Comparison of ENCODE assay signal across 24 cellular contexts in genomic region chr7:98555403-98555802, GRCh38.
DNase-seq lines count a peak whose midpoint lies in the region; ATAC-seq and TF ChIP-seq lines count a peak whose summit lies in the region.
"Had no signal": no experiment of that assay in that cellular context is flagged by ENCODE, and none has a peak within 500 bp of the region (broad histone marks: within the 10 kb centered on the region; RNA-seq: fewer than 3 reads in every experiment).

No MANE protein-coding gene starts in this region.

- no peaks in the 10 kb centered on the region for H3K27me3 Mint-ChIP-seq in T-helper 2 cell treated with Interferon-gamma antibody and Interleukin-4, amounts not matched to agents 5 μg/mL and 100 μg/mL, for 36 hours (ENCODE audit: low read depth)

- TF ChIP-seq POLR2A in spleen (IDR thresholded peaks at IDR 0.05) = no peak
- no peak for TF ChIP-seq POLR2A in heart left ventricle (IDR thresholded peaks at IDR 0.05)

- H3K27ac ChIP-seq in spleen = no peak overlapping the region
- no peak overlapping the region for H3K27ac ChIP-seq in right atrium auricular region
- H3K27ac ChIP-seq in heart left ventricle = no peak overlapping the region
- H3K27ac ChIP-seq: HL-60, upper lobe of left lung had no signal

- ATAC-seq in heart left ventricle = no peak
- ATAC-seq: effector memory CD8-positive, alpha-beta T cell; left ventricle myocardium superior; right cardiac atrium; stimulated activated naive CD8-positive, alpha-beta T cell treated with anti-CD3 and anti-CD28 coated beads, Interleukin-15, Interleukin-2, amounts not matched to agents 100 U/mL and 50 U/mL, for 24 hours had no signal

- intact Hi-C loops in spleen (cut with DNase I; ENCODE audit: low total_unique reads) (no loop called here), heart left ventricle (cut with DNase I) (no loop called here)

- H3K4me3 Mint-ChIP-seq in T-helper 2 cell treated with Interferon-gamma antibody and Interleukin-4, amounts not matched to agents 5 μg/mL and 100 μg/mL, for 36 hours = no peak overlapping the region
- H3K4me3 Mint-ChIP-seq: CD8-positive, alpha-beta memory T cell; effector memory CD8-positive, alpha-beta T cell had no signal

- 73 to 86% (median 74%) methylated on average over 3 of the region's 3 CpGs for WGBS in spleen, 5 donors
- WGBS in heart left ventricle, 4 donors = 63 to 83% (median 73%) methylated on average over 3 of the region's 3 CpGs

- H3K4me3 ChIP-seq in spleen (no peak overlapping the region), right atrium auricular region (no peak overlapping the region), heart left ventricle (no peak overlapping the region)
- H3K4me3 ChIP-seq: upper lobe of left lung had no signal

- H3K36me3 ChIP-seq in spleen = no peaks in the 10 kb centered on the region
- H3K36me3 ChIP-seq in right atrium auricular region = no peaks in the 10 kb centered on the region
- no peaks in the 10 kb centered on the region for H3K36me3 ChIP-seq in heart left ventricle
- H3K36me3 ChIP-seq: upper lobe of left lung had no signal

- H3K36me3 Mint-ChIP-seq in T-helper 2 cell treated with Interferon-gamma antibody and Interleukin-4, amounts not matched to agents 5 μg/mL and 100 μg/mL, for 36 hours (ENCODE audit: low read depth) = no peaks in the 10 kb centered on the region
- H3K36me3 Mint-ChIP-seq: CD8-positive, alpha-beta memory T cell had no signal

- peak; percentile 24 for DNase-seq in NCI-H748 (lab: John Stamatoyannopoulos, UW; ENCODE audit: unreplicated experiment)
- no peak for DNase-seq in NCI-H748 treated with DMSO at 0.1 percent for 48 hours (lab: John Stamatoyannopoulos, UW)
- DNase-seq in LoVo (ENCODE audit: low spot score) = peak; percentile 67
- peak; percentile 68 for DNase-seq in SW480 (ENCODE audit: low spot score)
- DNase-seq in spleen = peak; percentile 30
- no peak for DNase-seq in right atrium auricular region (ENCODE audit: low spot score)
- DNase-seq in T-helper 2 cell treated with Interferon-gamma antibody and Interleukin-4, amounts not matched to agents 5 μg/mL and 100 μg/mL, for 36 hours (ENCODE audit: low spot score) = no peak
- DNase-seq in heart left ventricle = no peak
- DNase-seq: activated CD4-positive, alpha-beta T cell treated with anti-CD3 and anti-CD28 coated beads for 48 hours; activated CD8-positive, alpha-beta memory T cell treated with anti-CD3 and anti-CD28 coated beads, Interleukin-2, amount 50 U/mL, for 4 hours; activated gamma-delta T cell treated with Interleukin-2 at 50 U/mL for 16 hours; CD8-positive, alpha-beta memory T cell; cerebellar nuclear complex; effector memory CD8-positive, alpha-beta T cell; glutamatergic neuron; H7; left ventricle myocardium superior; NCI-H1436; NCI-H524; nucleus accumbens; right cardiac atrium; stimulated activated naive CD8-positive, alpha-beta T cell treated with anti-CD3 and anti-CD28 coated beads, Interleukin-15, Interleukin-2, amounts not matched to agents 100 U/mL and 50 U/mL, for 24 hours; upper lobe of left lung had no signal

- H3K27ac Mint-ChIP-seq in T-helper 2 cell treated with Interferon-gamma antibody and Interleukin-4, amounts not matched to agents 5 μg/mL and 100 μg/mL, for 36 hours = no peak overlapping the region
- H3K27ac Mint-ChIP-seq: CD8-positive, alpha-beta memory T cell; effector memory CD8-positive, alpha-beta T cell had no signal

- peaks cover 0 to 4% (median 0%) of the 10 kb centered on the region in 7 donors for H3K27me3 ChIP-seq in spleen (replicated peaks in 1 of 7)
- H3K27me3 ChIP-seq in right atrium auricular region = no peaks in the 10 kb centered on the region
- H3K27me3 ChIP-seq in heart left ventricle = no peaks in the 10 kb centered on the region
- H3K27me3 ChIP-seq: upper lobe of left lung had no signal

- H3K9me3 ChIP-seq in spleen = peaks cover 0 to 35% (median 26%) of the 10 kb centered on the region in 8 donors
- peaks cover 3 to 18% of the 10 kb centered on the region in 2 donors for H3K9me3 ChIP-seq in right atrium auricular region
- peaks cover 0 to 18% (median 12%) of the 10 kb centered on the region in 12 donors for H3K9me3 ChIP-seq in heart left ventricle

- H3K4me1 ChIP-seq in spleen (no peaks in the 10 kb centered on the region), right atrium auricular region (no peaks in the 10 kb centered on the region), heart left ventricle (no peaks in the 10 kb centered on the region)
- H3K4me1 ChIP-seq: upper lobe of left lung had no signal

- no peak for TF ChIP-seq CTCF in spleen (IDR thresholded peaks at IDR 0.05 in 8 of 11, conservative IDR thresholded peaks at IDR 0.05 in 3 of 11)
- no peak for TF ChIP-seq CTCF in right atrium auricular region (IDR thresholded peaks at IDR 0.05)
- TF ChIP-seq CTCF in heart left ventricle (IDR thresholded peaks at IDR 0.05) = no peak

- H3K9me3 Mint-ChIP-seq in T-helper 2 cell treated with Interferon-gamma antibody and Interleukin-4, amounts not matched to agents 5 μg/mL and 100 μg/mL, for 36 hours = peaks cover 4% of the 10 kb centered on the region

- no peaks in the 10 kb centered on the region for H3K4me1 Mint-ChIP-seq in T-helper 2 cell treated with Interferon-gamma antibody and Interleukin-4, amounts not matched to agents 5 μg/mL and 100 μg/mL, for 36 hours (ENCODE audit: low read depth)
- H3K4me1 Mint-ChIP-seq: CD8-positive, alpha-beta memory T cell had no signal

Comparison
In these comparisons a context has a peak if more than half of its experiments do, and no peak if none do; other contexts are left out.
1. DNase-seq: peak in NCI-H748 (single experiment), LoVo (single experiment), SW480 (single experiment) and spleen (single experiment); none in NCI-H748 treated with DMSO at 0.1 percent for 48 hours (single experiment), right atrium auricular region (single experiment), T-helper 2 cell treated with Interferon-gamma antibody and Interleukin-4, amounts not matched to agents 5 μg/mL and 100 μg/mL, for 36 hours (single experiment) and heart left ventricle (0 of 5).